ENCODE assay signal across 8 cellular contexts in the genomic region with DNA sequence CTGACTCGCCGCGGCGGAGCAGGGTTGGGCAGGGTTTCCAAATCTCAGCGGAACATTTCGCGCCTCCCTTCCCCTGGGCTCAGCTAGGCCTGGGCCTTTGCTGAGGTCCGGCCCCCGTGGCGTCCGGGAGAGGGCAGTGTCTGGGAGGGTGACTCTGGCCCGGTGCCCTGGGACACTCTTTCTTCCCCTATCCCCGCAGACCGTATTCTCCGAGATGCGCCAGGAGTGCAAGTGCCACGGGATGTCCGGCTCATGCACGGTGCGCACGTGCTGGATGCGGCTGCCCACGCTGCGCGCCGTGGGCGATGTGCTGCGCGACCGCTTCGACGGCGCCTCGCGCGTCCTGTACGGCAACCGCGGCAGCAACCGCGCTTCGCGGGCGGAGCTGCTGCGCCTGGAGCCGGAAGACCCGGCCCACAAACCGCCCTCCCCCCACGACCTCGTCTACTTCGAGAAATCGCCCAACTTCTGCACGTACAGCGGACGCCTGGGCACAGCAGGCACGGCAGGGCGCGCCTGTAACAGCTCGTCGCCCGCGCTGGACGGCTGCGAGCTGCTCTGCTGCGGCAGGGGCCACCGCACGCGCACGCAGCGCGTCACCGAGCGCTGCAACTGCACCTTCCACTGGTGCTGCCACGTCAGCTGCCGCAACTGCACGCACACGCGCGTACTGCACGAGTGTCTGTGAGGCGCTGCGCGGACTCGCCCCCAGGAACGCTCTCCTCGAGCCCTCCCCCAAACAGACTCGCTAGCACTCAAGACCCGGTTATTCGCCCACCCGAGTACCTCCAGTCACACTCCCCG. TPM values are rescaled to one million over a fixed set of nuclear protein-coding genes. Genes with fewer than 3 reads are reported as not detected.
DNase-seq lines count a peak whose midpoint lies in the region; ATAC-seq and TF ChIP-seq lines count a peak whose summit lies in the region.

No MANE protein-coding gene starts in this region.

- ATAC-seq in Right ventricle myocardium superior (ENCODE audit: poor library complexity) (peak; percentile 30), GM18909 (IDR thresholded peaks at IDR 0.05; ENCODE audit: poor library complexity, unreplicated experiment) (no peak)
- peak; percentile 4 for ATAC-seq in activated T-helper 17 cell treated with anti-CD3 and anti-CD28 coated beads, Interleukin-2, amount 50 U/mL, for 72 hours (replicated peaks)

- no peaks in the 10 kb centered on the region for H4K20me1 ChIP-seq in hepatocyte (ENCODE audit: insufficient read depth, poor library complexity, severe bottlenecking)

- no peak for DNase-seq in Right ventricle myocardium superior
- no peak for DNase-seq in right atrium auricular region (ENCODE audit: low spot score)
- no peak for DNase-seq in hepatocyte (ENCODE audit: low spot score)
- peak; percentile 39 for DNase-seq in stimulated activated CD4-positive, alpha-beta T cell treated with anti-CD3 and anti-CD28 coated beads, Interleukin-4, amount 100 ng/mL, for 24 hours
- no peak for DNase-seq in 8988T
- no peak for DNase-seq in COLO829 (ENCODE audit: low spot score)

- peaks cover 29% of the 10 kb centered on the region for H3K4me1 Mint-ChIP-seq in activated T-helper 17 cell treated with anti-CD3 and anti-CD28 coated beads, Interleukin-2, amount 50 U/mL, for 72 hours

- no peaks in the 10 kb centered on the region for H3K9me2 ChIP-seq in hepatocyte (replicated peaks; ENCODE audit: insufficient read depth)

- H3K4me3 ChIP-seq in right atrium auricular region (peak overlapping the region in 1 of 2 donors; percentile 45), hepatocyte (no peak overlapping the region)

- no peaks in the 10 kb centered on the region for H3K9me3 ChIP-seq in right atrium auricular region
- no peaks in the 10 kb centered on the region for H3K9me3 ChIP-seq in hepatocyte (ENCODE audit: low read depth)

- H3K36me3 ChIP-seq in right atrium auricular region (no peaks in the 10 kb centered on the region), hepatocyte (replicated peaks; ENCODE audit: insufficient read depth, low read depth) (no peaks in the 10 kb centered on the region)

- intact Hi-C loops in Right ventricle myocardium superior (cut with DNase I): no loop called here

- peak overlapping the region; percentile 75 for H3K4me3 Mint-ChIP-seq in activated T-helper 17 cell treated with anti-CD3 and anti-CD28 coated beads, Interleukin-2, amount 50 U/mL, for 72 hours

- H2AFZ ChIP-seq in hepatocyte: peak overlapping the region; percentile 31

- H3K27me3 ChIP-seq in right atrium auricular region (peaks cover 7 to 40% of the 10 kb centered on the region in 2 donors), hepatocyte (peaks cover 98% of the 10 kb centered on the region)

- H3K27ac ChIP-seq in right atrium auricular region: no peak overlapping the region
- no peak overlapping the region for H3K27ac ChIP-seq in hepatocyte

- no peaks in the 10 kb centered on the region for H3K9me3 Mint-ChIP-seq in activated T-helper 17 cell treated with anti-CD3 and anti-CD28 coated beads, Interleukin-2, amount 50 U/mL, for 72 hours

- TF ChIP-seq CTCF in right atrium auricular region (IDR thresholded peaks at IDR 0.05) (no peak), hepatocyte (IDR thresholded peaks at IDR 0.05; ENCODE audit: poor library complexity) (peak; percentile 4)

- no peaks in the 10 kb centered on the region for H3K79me2 ChIP-seq in hepatocyte

- peaks cover 9% of the 10 kb centered on the region for H3K36me3 Mint-ChIP-seq in activated T-helper 17 cell treated with anti-CD3 and anti-CD28 coated beads, Interleukin-2, amount 50 U/mL, for 72 hours (ENCODE audit: low read depth)

- WGBS in hepatocyte (ENCODE audit: low lambda C conversion rate, missing lambda C conversion rate): 6% methylated on average over 79 of the region's 91 CpGs

- H3K4me2 ChIP-seq in hepatocyte: peak overlapping the region; percentile 82

- peak overlapping the region; percentile 57 for H3K27ac Mint-ChIP-seq in activated T-helper 17 cell treated with anti-CD3 and anti-CD28 coated beads, Interleukin-2, amount 50 U/mL, for 72 hours

- H3K4me1 ChIP-seq in right atrium auricular region: peaks cover 0 to 50% of the 10 kb centered on the region in 2 donors
- H3K4me1 ChIP-seq in hepatocyte (ENCODE audit: insufficient read depth): peaks cover 39% of the 10 kb centered on the region

- peaks cover 29% of the 10 kb centered on the region for H3K27me3 Mint-ChIP-seq in activated T-helper 17 cell treated with anti-CD3 and anti-CD28 coated beads, Interleukin-2, amount 50 U/mL, for 72 hours

RNA-seq across cellular contexts. Expression of a gene that starts 3.0 kb away (rescaled TPM):
- total RNA-seq in Right ventricle myocardium superior (not detected), right atrium auricular region (not detected), hepatocyte (not detected in 2 replicates)
- not detected for total RNA-seq in activated T-helper 17 cell treated with anti-CD3 and anti-CD28 coated beads, Interleukin-2, amount 50 U/mL, for 72 hours
- not detected in 2 replicates for polyA plus RNA-seq in hepatocyte

RNA-seq across cellular contexts. Expression of a gene that starts 9.6 kb away (rescaled TPM):
- total RNA-seq in Right ventricle myocardium superior (0.40 TPM), right atrium auricular region (under 1 TPM in 1 of 2 donors, not detected in 1; 0.74 TPM), hepatocyte (0.30 TPM in 1 of 2 replicates, not detected in the other)
- under 1 TPM; 0.22 to 0.29 TPM for total RNA-seq in activated T-helper 17 cell treated with anti-CD3 and anti-CD28 coated beads, Interleukin-2, amount 50 U/mL, for 72 hours
- polyA plus RNA-seq in hepatocyte: 0.77 and 1.1 TPM in 2 replicates

RNA-seq across cellular contexts. Expression of a gene that starts 18.0 kb away (rescaled TPM):
- 0.78 TPM for total RNA-seq in Right ventricle myocardium superior
- under 1 TPM; 0.44 to 0.67 TPM for total RNA-seq in right atrium auricular region
- 1 to 10 TPM in 1 of 2 donors, under 1 TPM in 1; 0.32 to 1.5 TPM for total RNA-seq in activated T-helper 17 cell treated with anti-CD3 and anti-CD28 coated beads, Interleukin-2, amount 50 U/mL, for 72 hours
- total RNA-seq in hepatocyte: 0.10 and 0.20 TPM in 2 replicates
- not detected in 2 replicates for polyA plus RNA-seq in hepatocyte

RNA-seq across cellular contexts. Expression of a gene that starts 23.9 kb away (rescaled TPM):
- total RNA-seq in Right ventricle myocardium superior (43.7 TPM), right atrium auricular region (10 to 100 TPM; 35.5 to 48.8 TPM), hepatocyte (67.7 and 71.3 TPM in 2 replicates)
- 100 to 1,000 TPM in 1 of 2 donors, 10 to 100 TPM in 1; 84.1 to 128 TPM for total RNA-seq in activated T-helper 17 cell treated with anti-CD3 and anti-CD28 coated beads, Interleukin-2, amount 50 U/mL, for 72 hours
- polyA plus RNA-seq in hepatocyte: 57.6 and 61.6 TPM in 2 replicates

RNA-seq across cellular contexts. Expression of a gene that starts 37.4 kb away (rescaled TPM):
- 92.8 TPM for total RNA-seq in Right ventricle myocardium superior
- total RNA-seq in right atrium auricular region: 10 to 100 TPM; 68.5 to 74.8 TPM
- 10 to 100 TPM; 47.1 to 62.7 TPM for total RNA-seq in activated T-helper 17 cell treated with anti-CD3 and anti-CD28 coated beads, Interleukin-2, amount 50 U/mL, for 72 hours
- 61.5 and 69.8 TPM in 2 replicates for total RNA-seq in hepatocyte
- 39.9 and 46.0 TPM in 2 replicates for polyA plus RNA-seq in hepatocyte
